In genomic region chr4:37615059-37615719, GRCh38 we compare ENCODE assay signal across 28 cellular contexts.
DNase-seq lines count a peak whose midpoint lies in the region; ATAC-seq and TF ChIP-seq lines count a peak whose summit lies in the region.
"Had no signal": no experiment of that assay in that cellular context is flagged by ENCODE, and none has a peak within 500 bp of the region (broad histone marks: within the 10 kb centered on the region; RNA-seq: fewer than 3 reads in every experiment).

No MANE protein-coding gene starts in this region.

- CTCF ChIA-PET in HEK293 (lab: Yijun Ruan, JAX): interaction anchor here (1.9 kb wide), 1 partner anchor 13 kb away, joined by 9 read pairs; no protein-coding TSS in a partner anchor
- CTCF ChIA-PET in naive thymus-derived CD4-positive, alpha-beta T cell (lab: Charles Lee): no interaction called here

- no peak overlapping the region for H3K4me3 ChIP-seq in right atrium auricular region
- H3K4me3 ChIP-seq in HEK293 (ENCODE audit: low read depth, low read length): no peak overlapping the region
- no peak overlapping the region for H3K4me3 ChIP-seq in naive thymus-derived CD4-positive, alpha-beta T cell (ENCODE audit: low read length)
- H3K4me3 ChIP-seq: BLaER1, lower lobe of right lung, pancreas, SJCRH30 had no signal

- no peaks in the 10 kb centered on the region for H3K27me3 Mint-ChIP-seq in dendritic cell treated with granulocyte-macrophage colony-stimulating factor and Interleukin-4, amounts not matched to agents 40 ng/mL and 50 ng/mL, for 4 days
- no peaks in the 10 kb centered on the region for H3K27me3 Mint-ChIP-seq in naive thymus-derived CD4-positive, alpha-beta T cell
- H3K27me3 Mint-ChIP-seq: natural killer cell treated with Interleukin-12 subunit alpha and Interleukin-12 subunit beta and Interleukin-15 and Interleukin-18, amount 100 ng/mL, for 72 hours; type B pancreatic cell had no signal

- peaks cover 32% of the 10 kb centered on the region for H3K4me1 Mint-ChIP-seq in dendritic cell treated with granulocyte-macrophage colony-stimulating factor and Interleukin-4, amounts not matched to agents 40 ng/mL and 50 ng/mL, for 4 days (ENCODE audit: low read depth)
- peaks cover 6% of the 10 kb centered on the region for H3K4me1 Mint-ChIP-seq in stimulated activated effector memory CD8-positive, alpha-beta T cell treated with anti-CD3 and anti-CD28 coated beads, Interleukin-12 subunit alpha, Interleukin-12 subunit beta, amount 100 ng/mL, for 72 hours
- H3K4me1 Mint-ChIP-seq in naive thymus-derived CD4-positive, alpha-beta T cell: peaks cover 0 to 7% (median 4%) of the 10 kb centered on the region in 7 donors

- H3K9me3 Mint-ChIP-seq in dendritic cell treated with granulocyte-macrophage colony-stimulating factor and Interleukin-4, amounts not matched to agents 40 ng/mL and 50 ng/mL, for 4 days: no peaks in the 10 kb centered on the region
- H3K9me3 Mint-ChIP-seq in stimulated activated effector memory CD8-positive, alpha-beta T cell treated with anti-CD3 and anti-CD28 coated beads, Interleukin-12 subunit alpha, Interleukin-12 subunit beta, amount 100 ng/mL, for 72 hours: no peaks in the 10 kb centered on the region
- H3K9me3 Mint-ChIP-seq in naive thymus-derived CD4-positive, alpha-beta T cell: no peaks in the 10 kb centered on the region
- H3K9me3 Mint-ChIP-seq: natural killer cell treated with Interleukin-12 subunit alpha and Interleukin-12 subunit beta and Interleukin-15 and Interleukin-18, amount 100 ng/mL, for 72 hours; type B pancreatic cell had no signal

- no peak for TF ChIP-seq CTCF in right atrium auricular region (IDR thresholded peaks at IDR 0.05)
- TF ChIP-seq CTCF in HEK293 (tag by site-specific recombination; IDR thresholded peaks at IDR 0.05): no peak

- H3K36me3 ChIP-seq in right atrium auricular region (no peaks in the 10 kb centered on the region), HEK293 (ENCODE audit: control insufficient read depth in 2 of 2, insufficient read depth in 1 of 2, low read length in 2 of 2) (no peaks in the 10 kb centered on the region)
- peaks cover 0 to 11% (median 0%) of the 10 kb centered on the region in 3 experiments for H3K36me3 ChIP-seq in naive thymus-derived CD4-positive, alpha-beta T cell (ENCODE audit: control insufficient read depth in 2 of 3, insufficient read depth in 3 of 3, low read length in 3 of 3)
- H3K36me3 ChIP-seq: brain microvascular endothelial cell, pancreas had no signal

- peaks cover 56% of the 10 kb centered on the region for H3K36me3 Mint-ChIP-seq in dendritic cell treated with granulocyte-macrophage colony-stimulating factor and Interleukin-4, amounts not matched to agents 40 ng/mL and 50 ng/mL, for 4 days (ENCODE audit: low read depth)
- H3K36me3 Mint-ChIP-seq in stimulated activated effector memory CD8-positive, alpha-beta T cell treated with anti-CD3 and anti-CD28 coated beads, Interleukin-12 subunit alpha, Interleukin-12 subunit beta, amount 100 ng/mL, for 72 hours: peaks cover 42% of the 10 kb centered on the region
- H3K36me3 Mint-ChIP-seq in naive thymus-derived CD4-positive, alpha-beta T cell: peaks cover 5 to 30% (median 21%) of the 10 kb centered on the region in 5 donors
- H3K36me3 Mint-ChIP-seq: natural killer cell treated with Interleukin-12 subunit alpha and Interleukin-12 subunit beta and Interleukin-15 and Interleukin-18, amount 100 ng/mL, for 72 hours had no signal

- H3K27ac ChIP-seq in right atrium auricular region: no peak overlapping the region
- H3K27ac ChIP-seq in HEK293 (ENCODE audit: extremely low read depth, low read depth, low read length): no peak overlapping the region
- H3K27ac ChIP-seq in naive thymus-derived CD4-positive, alpha-beta T cell (ENCODE audit: low read depth, low read length): no peak overlapping the region
- H3K27ac ChIP-seq: BLaER1, brain microvascular endothelial cell, KMS-11, lower lobe of right lung, pancreas, SJCRH30 had no signal

- H3K4me3 Mint-ChIP-seq in dendritic cell treated with granulocyte-macrophage colony-stimulating factor and Interleukin-4, amounts not matched to agents 40 ng/mL and 50 ng/mL, for 4 days: no peak overlapping the region
- H3K4me3 Mint-ChIP-seq in stimulated activated effector memory CD8-positive, alpha-beta T cell treated with anti-CD3 and anti-CD28 coated beads, Interleukin-12 subunit alpha, Interleukin-12 subunit beta, amount 100 ng/mL, for 72 hours: no peak overlapping the region
- no peak overlapping the region for H3K4me3 Mint-ChIP-seq in naive thymus-derived CD4-positive, alpha-beta T cell
- H3K4me3 Mint-ChIP-seq: activated CD8-positive, alpha-beta T cell treated with anti-CD3 and anti-CD28 coated beads, Interleukin-2, amount 10 ng/mL, durations not matched to agents 7 days and 5 days; natural killer cell treated with Interleukin-12 subunit alpha and Interleukin-12 subunit beta and Interleukin-15 and Interleukin-18, amount 100 ng/mL, for 72 hours; type B pancreatic cell had no signal

- ATAC-seq in Right ventricle myocardium inferior: peak; percentile 44
- no peak for ATAC-seq in stimulated activated effector memory CD8-positive, alpha-beta T cell treated with anti-CD3 and anti-CD28 coated beads, Interleukin-12 subunit alpha, Interleukin-12 subunit beta, amount 100 ng/mL, for 72 hours
- ATAC-seq in HG03342 (IDR thresholded peaks at IDR 0.05; ENCODE audit: unreplicated experiment): no peak
- ATAC-seq in naive thymus-derived CD4-positive, alpha-beta T cell: no peak
- ATAC-seq: activated CD8-positive, alpha-beta T cell treated with anti-CD3 and anti-CD28 coated beads, Interleukin-2, amount 10 ng/mL, durations not matched to agents 7 days and 5 days; HCT116; natural killer cell treated with Interleukin-12 subunit alpha and Interleukin-12 subunit beta and Interleukin-15 and Interleukin-18, amount 100 ng/mL, for 72 hours; Panc1; pancreas had no signal

- no peaks in the 10 kb centered on the region for H3K4me1 ChIP-seq in right atrium auricular region
- H3K4me1 ChIP-seq in HEK293 (ENCODE audit: control insufficient read depth, insufficient read depth, low read length): no peaks in the 10 kb centered on the region
- no peaks in the 10 kb centered on the region for H3K4me1 ChIP-seq in naive thymus-derived CD4-positive, alpha-beta T cell (ENCODE audit: control insufficient read depth in 2 of 2, insufficient read depth in 2 of 2, low read length in 2 of 2)
- H3K4me1 ChIP-seq: lower lobe of right lung, pancreas, SJCRH30 had no signal

- no peaks in the 10 kb centered on the region for H3K9me3 ChIP-seq in right atrium auricular region
- H3K9me3 ChIP-seq in HEK293 (ENCODE audit: control insufficient read depth, insufficient read depth, low read depth, low read length): no peaks in the 10 kb centered on the region
- H3K9me3 ChIP-seq in naive thymus-derived CD4-positive, alpha-beta T cell (ENCODE audit: control insufficient read depth in 2 of 3, low read length in 3 of 3): no peaks in the 10 kb centered on the region
- H3K9me3 ChIP-seq: lower lobe of right lung, pancreas, SJCRH30 had no signal

- DNase-seq in Right ventricle myocardium inferior (ENCODE audit: missing footprints): no peak
- no peak for DNase-seq in right atrium auricular region (ENCODE audit: low spot score)
- DNase-seq in stimulated activated effector memory CD8-positive, alpha-beta T cell treated with anti-CD3 and anti-CD28 coated beads, Interleukin-12 subunit alpha, Interleukin-12 subunit beta, amount 100 ng/mL, for 72 hours (ENCODE audit: low spot score in 2 of 2): no peak
- DNase-seq in dedifferentiated amniotic fluid mesenchymal stem cell (ENCODE audit: extremely low spot score): no peak
- no peak for DNase-seq in naive thymus-derived CD4-positive, alpha-beta T cell
- DNase-seq: activated CD4-positive, alpha-beta T cell treated with anti-CD3 and anti-CD28 coated beads for 1 hour; activated CD8-positive, alpha-beta T cell treated with anti-CD3 and anti-CD28 coated beads, Interleukin-2, amount 10 ng/mL, durations not matched to agents 7 days and 5 days; brain microvascular endothelial cell; DND-41; effector CD4-positive, alpha-beta T cell; kidney; lower lobe of right lung; NCI-H1436; NK-92 treated with Interleukin-12 subunit alpha and Interleukin-12 subunit beta, amount 100 ng/mL, for 24 hours; pancreas; retina; SJCRH30; substantia nigra; T-helper 1 cell had no signal

- POLR2A ChIA-PET in HEK293 (lab: Yijun Ruan, JAX): no interaction called here
- POLR2A ChIA-PET in naive thymus-derived CD4-positive, alpha-beta T cell (lab: Charles Lee): no interaction called here

- intact Hi-C loops in Right ventricle myocardium inferior (cut with DNase I): no loop called here
- intact Hi-C loops in dendritic cell treated with granulocyte-macrophage colony-stimulating factor and Interleukin-4, amounts not matched to agents 40 ng/mL and 50 ng/mL, for 4 days (cut with micrococcal nuclease): no loop called here
- intact Hi-C loops in naive thymus-derived CD4-positive, alpha-beta T cell (cut with micrococcal nuclease): no loop called here

- H3K27ac Mint-ChIP-seq in dendritic cell treated with granulocyte-macrophage colony-stimulating factor and Interleukin-4, amounts not matched to agents 40 ng/mL and 50 ng/mL, for 4 days: peak overlapping the region; percentile 73
- H3K27ac Mint-ChIP-seq in stimulated activated effector memory CD8-positive, alpha-beta T cell treated with anti-CD3 and anti-CD28 coated beads, Interleukin-12 subunit alpha, Interleukin-12 subunit beta, amount 100 ng/mL, for 72 hours: peak overlapping the region; percentile 61
- peak overlapping the region in 4 of 9 donors; percentile 9 to 68 (median 54) for H3K27ac Mint-ChIP-seq in naive thymus-derived CD4-positive, alpha-beta T cell
- H3K27ac Mint-ChIP-seq: activated CD8-positive, alpha-beta T cell treated with anti-CD3 and anti-CD28 coated beads, Interleukin-2, amount 10 ng/mL, durations not matched to agents 7 days and 5 days; type B pancreatic cell had no signal

- no peaks in the 10 kb centered on the region for H3K27me3 ChIP-seq in right atrium auricular region
- no peaks in the 10 kb centered on the region for H3K27me3 ChIP-seq in naive thymus-derived CD4-positive, alpha-beta T cell (ENCODE audit: control insufficient read depth in 2 of 2, insufficient read depth in 2 of 2, low read length in 2 of 2)
- H3K27me3 ChIP-seq: BLaER1, brain microvascular endothelial cell, pancreas, SJCRH30 had no signal

TF ChIP-seq in HEK293, 187 proteins besides CTCF, POLR2A, EP300 and RAD21:
- TF ChIP-seq EGR2 (tag by site-specific recombination; IDR thresholded peaks at IDR 0.05; ENCODE audit: low read depth) (peak; percentile 89), ZNF174 (tag by site-specific recombination; IDR thresholded peaks at IDR 0.05) (no peak), ZNF133 (tag by site-specific recombination; IDR thresholded peaks at IDR 0.05) (no peak), SP2 (tag by site-specific recombination; IDR thresholded peaks at IDR 0.05) (no peak), ZFHX2 (tag by site-specific recombination; conservative IDR thresholded peaks at IDR 0.05) (peak; percentile 93), ZNF510 (tag by site-specific recombination; IDR thresholded peaks at IDR 0.05; ENCODE audit: insufficient replicate concordance) (no peak), HOXD13 (CRISPR knock-in tag; IDR thresholded peaks at IDR 0.05; ENCODE audit: borderline replicate concordance) (no peak), OSR2 (tag by site-specific recombination; IDR thresholded peaks at IDR 0.05) (no peak)
